Comparison of ENCODE assay signal across 8 cellular contexts in the genomic region with DNA sequence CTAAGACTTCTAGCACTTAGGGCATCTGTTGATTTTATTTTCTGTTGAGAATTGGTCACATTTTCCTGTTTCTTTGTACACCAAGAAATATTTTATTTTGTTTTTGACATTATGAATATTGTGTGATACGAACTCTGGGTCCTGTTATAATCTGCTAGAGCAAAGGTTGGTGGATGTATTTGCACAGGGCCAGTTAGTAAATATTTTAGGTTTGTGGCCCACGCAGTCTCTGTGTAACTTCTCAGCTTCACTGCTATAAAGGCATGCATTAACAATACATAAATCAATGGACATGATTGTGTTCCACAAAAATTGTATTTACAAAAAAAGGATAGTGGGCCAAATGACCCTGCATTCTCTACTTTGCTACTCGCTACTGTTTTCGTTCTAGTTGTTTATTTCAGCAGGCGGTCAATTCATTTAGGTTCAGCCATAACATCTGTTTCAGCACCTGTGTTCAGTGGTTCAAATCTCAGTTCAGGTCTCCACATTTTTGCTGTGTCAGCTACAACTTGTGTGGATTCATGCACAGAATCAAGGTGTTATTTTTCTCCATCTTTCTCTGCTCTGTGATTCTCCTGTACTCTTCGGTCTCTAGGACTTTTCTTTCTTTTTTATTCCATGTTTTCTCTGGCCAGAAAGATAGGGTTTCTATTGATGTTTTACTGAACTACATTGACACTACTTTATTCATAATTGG.
"Had no signal": no experiment of that assay in that cellular context is flagged by ENCODE, and none has a peak within 500 bp of the region (broad histone marks: within the 10 kb centered on the region; RNA-seq: fewer than 3 reads in every experiment).

No MANE protein-coding gene starts in this region.

- ATAC-seq: HCT116 had no signal

- H2AFZ ChIP-seq: GM23248 had no signal

- H3K9ac ChIP-seq: GM23248 had no signal

- H3K27ac ChIP-seq: GM23248, HL-60 had no signal

- H3K4me3 ChIP-seq: GM23248, HAP-1 had no signal

- H3K36me3 ChIP-seq: HAP-1 had no signal

- H3K4me1 ChIP-seq: HAP-1 had no signal

- DNase-seq: GM23248, GOT3, H7, HFFc6, KG1 had no signal

- H3K9me3 ChIP-seq: HAP-1 had no signal
